11 cellular contexts compared by ENCODE assay signal in genomic region chr19:6601542-6602052, GRCh38. TPM values are rescaled to one million over a fixed set of nuclear protein-coding genes. Genes with fewer than 3 reads are reported as not detected.
A peak's percentile ranks its signal among the peaks of the same experiment; 100 is the strongest.
DNase-seq lines count a peak whose midpoint lies in the region; ATAC-seq and TF ChIP-seq lines count a peak whose summit lies in the region.
"Not testable (repeated sequence)": the region's sequence is repeated elsewhere in the genome, so short reads cannot be mapped to it uniquely, and the experiment has no call there.
"Had no signal": no experiment of that assay in that cellular context is flagged by ENCODE, and none has a peak within 500 bp of the region (broad histone marks: within the 10 kb centered on the region; RNA-seq: fewer than 3 reads in every experiment).

No MANE protein-coding gene starts in this region.

- not testable (repeated sequence) for DNase-seq in CD4-positive, alpha-beta T cell; Karpas-422; activated CD8-positive, alpha-beta T cell treated with anti-CD3 and anti-CD28 coated beads, Interleukin-2, amount 10 ng/mL, durations not matched to agents 7 days and 5 days; naive B cell
- peak in 2 of 3 donors; percentile 55 to 56 for DNase-seq in Peyer's patch

- H3K27me3 ChIP-seq in CD4-positive, alpha-beta T cell (ENCODE audit: control insufficient read depth, insufficient read depth, low read length); Karpas-422 (ENCODE audit: low read length); Peyer's patch: not testable (repeated sequence)

- CTCF ChIA-PET in CD4-positive, alpha-beta T cell (lab: Charles Lee), result interaction anchor here (1.9 kb wide), 1 partner anchor 84 kb away, joined by 5 read pairs; no protein-coding TSS in a partner anchor
- CTCF ChIA-PET in activated CD8-positive, alpha-beta T cell treated with anti-CD3 and anti-CD28 coated beads, Interleukin-2, amount 10 ng/mL, durations not matched to agents 7 days and 5 days (lab: Charles Lee), result interaction anchor here (1.4 to 1.6 kb wide), 2 partner anchors 12 to 134 kb away, joined by 3 to 5 read pairs; no protein-coding TSS in a partner anchor

- not testable (repeated sequence) for H3K36me3 Mint-ChIP-seq in CD4-positive, alpha-beta T cell (ENCODE audit: low read depth); activated CD8-positive, alpha-beta T cell treated with anti-CD3 and anti-CD28 coated beads, Interleukin-2, amount 10 ng/mL, durations not matched to agents 7 days and 5 days (ENCODE audit: low read depth)
- peaks cover 0 to 11% of the 10 kb centered on the region in 2 donors for H3K36me3 Mint-ChIP-seq in naive B cell

- H3K4me3 Mint-ChIP-seq in CD4-positive, alpha-beta T cell, result peak overlapping the region; percentile 57
- H3K4me3 Mint-ChIP-seq in activated CD8-positive, alpha-beta T cell treated with anti-CD3 and anti-CD28 coated beads, Interleukin-2, amount 10 ng/mL, durations not matched to agents 7 days and 5 days, result peak overlapping the region; percentile 63
- peak overlapping the region in 5 of 8 donors; percentile 4 to 73 (median 54) for H3K4me3 Mint-ChIP-seq in naive B cell

- TF ChIP-seq CTCF in CD4-positive, alpha-beta T cell (IDR thresholded peaks at IDR 0.05); Peyer's patch (IDR thresholded peaks at IDR 0.05): not testable (repeated sequence)

- not testable (repeated sequence) for H3K9me3 Mint-ChIP-seq in CD4-positive, alpha-beta T cell; activated CD8-positive, alpha-beta T cell treated with anti-CD3 and anti-CD28 coated beads, Interleukin-2, amount 10 ng/mL, durations not matched to agents 7 days and 5 days (ENCODE audit: insufficient read depth); naive B cell

- H3K4me3 ChIP-seq in Karpas-422 (ENCODE audit: low read length) (peak overlapping the region; percentile 60), Peyer's patch (peak overlapping the region in 3 of 4 donors; percentile 2 to 19 (median 4))

- H3K9me3 ChIP-seq in CD4-positive, alpha-beta T cell (ENCODE audit: control insufficient read depth, low read length); Karpas-422 (ENCODE audit: low read length); Peyer's patch: not testable (repeated sequence)

- not testable (repeated sequence) for H3K27me3 Mint-ChIP-seq in CD4-positive, alpha-beta T cell; activated CD8-positive, alpha-beta T cell treated with anti-CD3 and anti-CD28 coated beads, Interleukin-2, amount 10 ng/mL, durations not matched to agents 7 days and 5 days (ENCODE audit: low read depth)
- peaks cover 8 to 25% (median 22%) of the 10 kb centered on the region in 3 donors for H3K27me3 Mint-ChIP-seq in naive B cell

- not testable (repeated sequence) for H3K27ac Mint-ChIP-seq in CD4-positive, alpha-beta T cell
- H3K27ac Mint-ChIP-seq in activated CD8-positive, alpha-beta T cell treated with anti-CD3 and anti-CD28 coated beads, Interleukin-2, amount 10 ng/mL, durations not matched to agents 7 days and 5 days, result peak overlapping the region; percentile 82
- peak overlapping the region in 5 of 6 donors; percentile 32 to 85 (median 76) for H3K27ac Mint-ChIP-seq in naive B cell

- H3K9me2 ChIP-seq in Karpas-422 (replicated peaks; ENCODE audit: insufficient read depth, low read length), result not testable (repeated sequence)

- not testable (repeated sequence) for H3K27ac ChIP-seq in CD4-positive, alpha-beta T cell (ENCODE audit: low read depth, low read length); Karpas-422 (ENCODE audit: low read length)
- peak overlapping the region in 3 of 4 donors; percentile 17 to 66 (median 58) for H3K27ac ChIP-seq in Peyer's patch

- POLR2A ChIA-PET in CD4-positive, alpha-beta T cell (lab: Charles Lee), result not testable (repeated sequence)
- POLR2A ChIA-PET in activated CD8-positive, alpha-beta T cell treated with anti-CD3 and anti-CD28 coated beads, Interleukin-2, amount 10 ng/mL, durations not matched to agents 7 days and 5 days (lab: Charles Lee), result interaction anchor here (0.6 kb wide), 1 partner anchor 19 kb away, joined by 3 read pairs; no protein-coding TSS in a partner anchor

- intact Hi-C loops in CD4-positive, alpha-beta T cell (cut with DNase I, micrococcal nuclease), result not testable (repeated sequence)

- H3K36me3 ChIP-seq in Karpas-422 (ENCODE audit: insufficient read depth, low read length); Peyer's patch: not testable (repeated sequence)

- peak overlapping the region; percentile 51 for H3K9ac ChIP-seq in Karpas-422 (ENCODE audit: low read length)

- H3K4me2 ChIP-seq in Karpas-422 (ENCODE audit: low read depth, low read length, poor library complexity, severe bottlenecking), result peak overlapping the region; percentile 69

- not testable (repeated sequence) for H3K79me2 ChIP-seq in Karpas-422 (ENCODE audit: low read length)

- not testable (repeated sequence) for H4K20me1 ChIP-seq in Karpas-422 (ENCODE audit: insufficient read depth, low read depth, low read length)

- H3K4me1 Mint-ChIP-seq in CD4-positive, alpha-beta T cell (ENCODE audit: low read depth), result peaks cover 10% of the 10 kb centered on the region
- peaks cover 40% of the 10 kb centered on the region for H3K4me1 Mint-ChIP-seq in activated CD8-positive, alpha-beta T cell treated with anti-CD3 and anti-CD28 coated beads, Interleukin-2, amount 10 ng/mL, durations not matched to agents 7 days and 5 days (ENCODE audit: low read depth)
- peaks cover 7 to 15% (median 12%) of the 10 kb centered on the region in 3 donors for H3K4me1 Mint-ChIP-seq in naive B cell

- peak overlapping the region; percentile 65 for H2AFZ ChIP-seq in Karpas-422 (ENCODE audit: low read length)

- H3K4me1 ChIP-seq in Karpas-422 (ENCODE audit: low read length), result peaks cover 33% of the 10 kb centered on the region
- not testable (repeated sequence) for H3K4me1 ChIP-seq in Peyer's patch

- not testable (repeated sequence) for TF ChIP-seq POLR2A in Peyer's patch (IDR thresholded peaks at IDR 0.05)

- not testable (repeated sequence) for ATAC-seq in CD4-positive, alpha-beta T cell (ENCODE audit: poor library complexity)
- peak; percentile 81 for ATAC-seq in GM18517 (IDR thresholded peaks at IDR 0.05; ENCODE audit: unreplicated experiment)
- peak; percentile 74 for ATAC-seq in GM21381 (IDR thresholded peaks at IDR 0.05; ENCODE audit: unreplicated experiment)
- peak; percentile 71 for ATAC-seq in HG02885 (IDR thresholded peaks at IDR 0.05; ENCODE audit: poor library complexity, unreplicated experiment)
- ATAC-seq in activated CD8-positive, alpha-beta T cell treated with anti-CD3 and anti-CD28 coated beads, Interleukin-2, amount 10 ng/mL, durations not matched to agents 7 days and 5 days, result peak; percentile 55
- peak; percentile 61 to 98 for ATAC-seq in naive B cell (ENCODE audit: low read depth in 2 of 2)

RNA-seq across cellular contexts. Expression of gene CD70, which starts 10.6 kb away (rescaled TPM):
- not detected for total RNA-seq in CD4-positive, alpha-beta T cell
- total RNA-seq in Karpas-422 (2014; rRNA removed; shearing (Covaris generic); ENCODE audit: low replicate concordance), result 10.4 and 12.6 TPM in 2 replicates
- total RNA-seq in Peyer's patch, result not detected
- total RNA-seq in activated CD8-positive, alpha-beta T cell treated with anti-CD3 and anti-CD28 coated beads, Interleukin-2, amount 10 ng/mL, durations not matched to agents 7 days and 5 days, result 10 to 100 TPM; 16.9 to 17.3 TPM
- 1 to 10 TPM in 2 of 6 donors, under 1 TPM in 1, not detected in 3; 0.64 to 2.2 (median 1.7) TPM for polyA plus RNA-seq in naive B cell (ENCODE audit: low read depth in 6 of 6)
- total RNA-seq: HT-29, right cardiac atrium, thoracic aorta had no signal
- polyA plus RNA-seq: right cardiac atrium had no signal
